1 cellular context compared by ENCODE assay signal in the genomic region with DNA sequence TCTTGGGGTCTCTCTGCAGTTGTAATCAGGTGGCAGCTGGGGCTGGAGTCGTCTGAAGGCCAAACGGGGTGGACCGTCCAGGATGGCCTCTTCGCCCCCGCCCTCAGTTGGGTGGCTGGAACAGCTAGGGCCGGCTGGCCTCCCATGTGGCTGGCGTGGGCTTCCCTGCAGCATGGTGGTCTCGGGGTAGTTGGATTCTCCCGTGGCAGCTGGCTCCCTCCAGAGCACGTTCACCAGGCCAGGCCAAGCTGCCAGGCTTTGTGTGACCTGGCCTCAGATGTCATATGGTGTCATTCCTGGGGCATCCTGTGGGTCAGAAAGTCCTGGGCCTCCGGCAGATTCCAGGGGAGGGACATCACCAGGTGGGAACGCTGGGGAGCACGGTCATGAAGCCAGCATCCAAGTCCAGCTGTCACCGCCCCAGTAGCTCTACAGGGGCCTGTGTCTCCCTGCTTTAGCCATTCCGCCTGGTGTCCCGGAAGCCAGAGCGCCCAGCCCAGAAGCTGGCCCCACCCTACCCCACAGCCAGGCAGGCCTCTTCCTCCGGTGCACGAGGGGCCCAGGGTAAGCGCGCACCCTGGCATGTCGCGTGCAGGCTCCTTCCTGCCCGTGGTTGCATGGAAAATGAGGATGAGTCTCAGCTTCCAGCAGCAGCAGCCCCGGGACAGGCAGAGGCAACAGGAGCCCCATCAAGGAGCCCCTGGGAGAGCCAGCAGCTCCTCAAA.
TF ChIP-seq lines count a peak whose summit lies in the region.

No MANE protein-coding gene starts in this region.

TF ChIP-seq in WTC11, 78 proteins besides CTCF, POLR2A, EP300 and RAD21 (continued from another document):
- TF ChIP-seq, protein P1, sequence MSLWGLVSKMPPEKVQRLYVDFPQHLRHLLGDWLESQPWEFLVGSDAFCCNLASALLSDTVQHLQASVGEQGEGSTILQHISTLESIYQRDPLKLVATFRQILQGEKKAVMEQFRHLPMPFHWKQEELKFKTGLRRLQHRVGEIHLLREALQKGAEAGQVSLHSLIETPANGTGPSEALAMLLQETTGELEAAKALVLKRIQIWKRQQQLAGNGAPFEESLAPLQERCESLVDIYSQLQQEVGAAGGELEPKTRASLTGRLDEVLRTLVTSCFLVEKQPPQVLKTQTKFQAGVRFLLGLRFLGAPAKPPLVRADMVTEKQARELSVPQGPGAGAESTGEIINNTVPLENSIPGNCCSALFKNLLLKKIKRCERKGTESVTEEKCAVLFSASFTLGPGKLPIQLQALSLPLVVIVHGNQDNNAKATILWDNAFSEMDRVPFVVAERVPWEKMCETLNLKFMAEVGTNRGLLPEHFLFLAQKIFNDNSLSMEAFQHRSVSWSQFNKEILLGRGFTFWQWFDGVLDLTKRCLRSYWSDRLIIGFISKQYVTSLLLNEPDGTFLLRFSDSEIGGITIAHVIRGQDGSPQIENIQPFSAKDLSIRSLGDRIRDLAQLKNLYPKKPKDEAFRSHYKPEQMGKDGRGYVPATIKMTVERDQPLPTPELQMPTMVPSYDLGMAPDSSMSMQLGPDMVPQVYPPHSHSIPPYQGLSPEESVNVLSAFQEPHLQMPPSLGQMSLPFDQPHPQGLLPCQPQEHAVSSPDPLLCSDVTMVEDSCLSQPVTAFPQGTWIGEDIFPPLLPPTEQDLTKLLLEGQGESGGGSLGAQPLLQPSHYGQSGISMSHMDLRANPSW (CRISPR knock-in tag; conservative IDR thresholded peaks at IDR 0.05; ENCODE audit: low read depth): no peak
- TF ChIP-seq E2F4 (CRISPR knock-in tag; IDR thresholded peaks at IDR 0.05; ENCODE audit: borderline replicate concordance, low read depth): no peak
TF ChIP-seq in WTC11: peak in this region for 0.
